Comparison of ENCODE assay signal across 12 cellular contexts in genomic region chr3:117606860-117607259, GRCh38.
A peak's percentile ranks its signal among the peaks of the same experiment; 100 is the strongest.
DNase-seq lines count a peak whose midpoint lies in the region; ATAC-seq and TF ChIP-seq lines count a peak whose summit lies in the region.
"Had no signal": no experiment of that assay in that cellular context is flagged by ENCODE, and none has a peak within 500 bp of the region (broad histone marks: within the 10 kb centered on the region; RNA-seq: fewer than 3 reads in every experiment).

No MANE protein-coding gene starts in this region.

- intact Hi-C loops in ovary (cut with DNase I): no loop called here

- WGBS in ovary, 3 donors: 39 to 46% (median 42%) methylated on average over 2 of the region's 2 CpGs

- no peak for TF ChIP-seq CTCF in ovary (IDR thresholded peaks at IDR 0.05)

- no peak overlapping the region for H3K27ac ChIP-seq in ovary

- ATAC-seq in HG02763 (IDR thresholded peaks at IDR 0.05; ENCODE audit: unreplicated experiment) (no peak), GM19452 (IDR thresholded peaks at IDR 0.05; ENCODE audit: unreplicated experiment) (no peak)
- ATAC-seq: HCT116 had no signal

- H3K9ac ChIP-seq in adipocyte (ENCODE audit: low read length): no peak overlapping the region

- H3K9me3 ChIP-seq in adipocyte (ENCODE audit: control insufficient read depth, low read length): no peaks in the 10 kb centered on the region
- no peaks in the 10 kb centered on the region for H3K9me3 ChIP-seq in ovary

- TF ChIP-seq EP300 in ovary (IDR thresholded peaks at IDR 0.05): no peak

- peak; percentile 34 for DNase-seq in H4 (ENCODE audit: low spot score)
- peak; percentile 19 for DNase-seq in adipocyte (ENCODE audit: low read depth)
- peak; percentile 58 for DNase-seq in left kidney (ENCODE audit: low read depth, low spot score)
- peak; percentile 58 for DNase-seq in renal cortical epithelial cell (ENCODE audit: low read depth)
- no peak for DNase-seq in ovary
- DNase-seq: C1 segment of cervical spinal cord; CD4-positive, alpha-beta T cell; DND-41; GDM1 had no signal

- no peak for TF ChIP-seq POLR2A in ovary (IDR thresholded peaks at IDR 0.05)

- H3K36me3 ChIP-seq in adipocyte (ENCODE audit: control insufficient read depth, insufficient read depth, low read length, severe bottlenecking) (no peaks in the 10 kb centered on the region), ovary (no peaks in the 10 kb centered on the region)

- no peak overlapping the region for H3K4me3 ChIP-seq in adipocyte (ENCODE audit: low read length)
- H3K4me3 ChIP-seq in ovary: no peak overlapping the region

- H3K27me3 ChIP-seq in adipocyte (replicated peaks; ENCODE audit: control insufficient read depth, insufficient read depth, low read length) (no peaks in the 10 kb centered on the region), ovary (no peaks in the 10 kb centered on the region)

- H3K4me1 ChIP-seq in adipocyte (ENCODE audit: control insufficient read depth, insufficient read depth, low read length) (peaks cover 13% of the 10 kb centered on the region), ovary (ENCODE audit: insufficient read depth) (no peaks in the 10 kb centered on the region)

Comparison
In these comparisons a context has a peak if more than half of its experiments do, and no peak if none do; other contexts are left out.
1. DNase-seq: peak in H4 (single experiment), adipocyte (single experiment), left kidney (single experiment) and renal cortical epithelial cell (single experiment); none in ovary (0 of 5).